ENCODE assay signal across 22 cellular contexts in the genomic region with DNA sequence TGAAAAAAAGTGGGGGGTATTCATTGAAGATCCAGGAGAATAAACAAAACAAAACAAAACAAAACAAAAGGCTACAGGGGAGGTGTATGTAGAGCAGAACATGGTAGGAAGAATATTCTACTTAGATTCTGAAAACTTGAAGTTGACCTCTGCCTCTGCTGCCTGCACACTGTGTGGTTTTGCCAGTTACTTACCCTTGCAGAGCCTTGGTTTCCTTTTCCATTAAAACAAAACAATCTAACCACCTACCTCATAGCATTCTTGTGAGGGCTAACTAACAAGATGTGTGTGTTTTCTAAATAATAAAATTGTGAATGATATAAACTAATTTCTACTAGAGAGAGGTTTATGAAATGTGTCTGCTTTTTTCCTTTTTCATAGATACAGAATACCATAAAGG.
DNase-seq lines count a peak whose midpoint lies in the region; ATAC-seq, FAIRE-seq and TF ChIP-seq lines count a peak whose summit lies in the region.
"Had no signal": no experiment of that assay in that cellular context is flagged by ENCODE, and none has a peak within 500 bp of the region (broad histone marks: within the 10 kb centered on the region; RNA-seq: fewer than 3 reads in every experiment).

No MANE protein-coding gene starts in this region.

- H3K27ac ChIP-seq in right lobe of liver (peak overlapping the region; percentile 62 to 91 (median 90)), HepG2 (ENCODE audit: extremely low read length, insufficient read depth, low read length) (no peak overlapping the region), gastrocnemius medialis (peak overlapping the region; percentile 39 to 62 (median 49)), stomach (peak overlapping the region in 4 of 5 donors; percentile 22 to 76 (median 56))
- H3K27ac ChIP-seq: C4-2B, GM23248 had no signal

- H3K27ac Mint-ChIP-seq in glutamatergic neuron (ENCODE audit: unreplicated experiment): no peak overlapping the region

- H3K9me3 Mint-ChIP-seq in glutamatergic neuron (ENCODE audit: unreplicated experiment): no peaks in the 10 kb centered on the region
- H3K9me3 Mint-ChIP-seq: CD4-positive, alpha-beta memory T cell had no signal

- TF ChIP-seq CTCF in right lobe of liver (IDR thresholded peaks at IDR 0.05) (no peak), HepG2 (CRISPR knock-in tag; IDR thresholded peaks at IDR 0.05) (no peak), gastrocnemius medialis (IDR thresholded peaks at IDR 0.05 in 4 of 5, conservative IDR thresholded peaks at IDR 0.05 in 1 of 5) (no peak), stomach (IDR thresholded peaks at IDR 0.05) (no peak), glutamatergic neuron (IDR thresholded peaks at IDR 0.05; ENCODE audit: partially characterized antibody, unreplicated experiment) (no peak)

- no peak for TF ChIP-seq RAD21 in HepG2 (CRISPR knock-in tag; IDR thresholded peaks at IDR 0.05)

- no peak overlapping the region for H3K9ac ChIP-seq in HepG2 (ENCODE audit: insufficient read depth, low read depth, low read length)
- H3K9ac ChIP-seq: GM23248 had no signal

- CTCF ChIA-PET in HepG2 (lab: Yijun Ruan, JAX; ENCODE audit: low intra/inter-chr PET ratio, low total read pairs): no interaction called here

- H3K27me3 ChIP-seq in right lobe of liver (no peaks in the 10 kb centered on the region), HepG2 (ENCODE audit: control insufficient read depth in 1 of 2, insufficient read depth in 2 of 2, low read length in 2 of 2) (no peaks in the 10 kb centered on the region), gastrocnemius medialis (no peaks in the 10 kb centered on the region), stomach (no peaks in the 10 kb centered on the region)
- H3K27me3 ChIP-seq: BE2C had no signal

- H3K4me1 Mint-ChIP-seq in glutamatergic neuron (ENCODE audit: low read depth, unreplicated experiment): peaks cover 20% of the 10 kb centered on the region

- FAIRE-seq in HepG2 (lab: Jason Lieb, UNC): no peak
- FAIRE-seq: A204.1, D721Med, G401.6, GM12892, H54 had no signal

- no peaks in the 10 kb centered on the region for H3K79me2 ChIP-seq in HepG2 (ENCODE audit: insufficient read depth, low read length)

- H3K9me3 ChIP-seq in right lobe of liver (no peaks in the 10 kb centered on the region), HepG2 (ENCODE audit: low read length) (no peaks in the 10 kb centered on the region), gastrocnemius medialis (no peaks in the 10 kb centered on the region), stomach (no peaks in the 10 kb centered on the region)
- H3K9me3 ChIP-seq: BE2C had no signal

- peaks cover 0 to 51% (median 12%) of the 10 kb centered on the region in 4 donors for H3K4me1 ChIP-seq in right lobe of liver
- H3K4me1 ChIP-seq in HepG2 (ENCODE audit: insufficient read depth, low read length): peaks cover 54% of the 10 kb centered on the region
- H3K4me1 ChIP-seq in gastrocnemius medialis: peaks cover 53 to 59% of the 10 kb centered on the region in 2 donors
- H3K4me1 ChIP-seq in stomach: peaks cover 14 to 69% (median 54%) of the 10 kb centered on the region in 4 donors
- H3K4me1 ChIP-seq: BE2C had no signal

- ATAC-seq in right lobe of liver (no peak), HepG2 (no peak), gastrocnemius medialis (no peak), GM18519 (IDR thresholded peaks at IDR 0.05; ENCODE audit: low FRiP score, unreplicated experiment) (no peak)
- ATAC-seq: HCT116 had no signal

- in situ Hi-C loops in HepG2 (cut with HindIII; ENCODE audit: extremely low pct_ligation_motif_present, low pct_unique_long_range_greater_than_20kb): no loop called here
- in situ Hi-C loops in gastrocnemius medialis (cut with MboI; ENCODE audit: low sequenced_read_pairs in 4 of 4): no loop called here

- POLR2A ChIA-PET in HepG2 (lab: Yijun Ruan, JAX): no interaction called here

- no peaks in the 10 kb centered on the region for H3K36me3 ChIP-seq in right lobe of liver
- H3K36me3 ChIP-seq in HepG2 (replicated peaks in 1 of 2; ENCODE audit: control insufficient read depth in 1 of 2, insufficient read depth in 2 of 2, low read length in 2 of 2): no peaks in the 10 kb centered on the region
- no peaks in the 10 kb centered on the region for H3K36me3 ChIP-seq in gastrocnemius medialis
- H3K36me3 ChIP-seq in stomach: no peaks in the 10 kb centered on the region
- H3K36me3 ChIP-seq: BE2C had no signal

- H4K20me1 ChIP-seq in HepG2 (ENCODE audit: insufficient read depth, low read length): no peaks in the 10 kb centered on the region

- no peak for TF ChIP-seq EP300 in HepG2 (IDR thresholded peaks at IDR 0.05; ENCODE audit: low read depth in 2 of 2, low read length in 2 of 2)
- TF ChIP-seq EP300 in HepG2 (CRISPR knock-in tag; IDR thresholded peaks at IDR 0.05; ENCODE audit: borderline replicate concordance): no peak
- no peak for TF ChIP-seq EP300 in stomach (IDR thresholded peaks at IDR 0.05)

- H3K4me3 Mint-ChIP-seq in glutamatergic neuron (ENCODE audit: unreplicated experiment): no peak overlapping the region
- H3K4me3 Mint-ChIP-seq: CD4-positive, alpha-beta memory T cell had no signal

- no TSS peak for BruUV-seq in HepG2 (replicated peaks; lab: Mats Ljungman, UMichigan)

- no peak overlapping the region for H2AFZ ChIP-seq in HepG2 (ENCODE audit: low read length)
- H2AFZ ChIP-seq: GM23248 had no signal

- H3K4me3 ChIP-seq in right lobe of liver: no peak overlapping the region
- no peak overlapping the region for H3K4me3 ChIP-seq in HepG2 (replicated peaks in 1 of 3; ENCODE audit: insufficient read depth in 1 of 3, low read depth in 2 of 3, low read length in 3 of 3)
- H3K4me3 ChIP-seq in gastrocnemius medialis: no peak overlapping the region
- H3K4me3 ChIP-seq in stomach: no peak overlapping the region
- H3K4me3 ChIP-seq: GM23248 had no signal

- no peaks in the 10 kb centered on the region for H3K36me3 Mint-ChIP-seq in glutamatergic neuron (ENCODE audit: unreplicated experiment)

- DNase-seq in right lobe of liver (no peak), HepG2 (ENCODE audit: low spot score) (no peak), kidney tubule cell (ENCODE audit: low spot score) (peak; percentile 17), gastrocnemius medialis (no peak), stomach (no peak), glutamatergic neuron (no peak), Ammon's horn (ENCODE audit: low spot score) (no peak)
- DNase-seq: BE2C; CD4-positive, alpha-beta memory T cell; DMS153; DMS79 treated with DMSO at 0.1 percent for 48 hours; EL; GM23248; IMR-90 had no signal

- no peak for TF ChIP-seq POLR2A in right lobe of liver (IDR thresholded peaks at IDR 0.05)
- TF ChIP-seq POLR2A in HepG2 (IDR thresholded peaks at IDR 0.05; ENCODE audit: insufficient read depth in 1 of 2, low read depth in 2 of 2, low read length in 2 of 2): no peak
- TF ChIP-seq POLR2A in gastrocnemius medialis (IDR thresholded peaks at IDR 0.05): no peak
- no peak for TF ChIP-seq POLR2A in stomach (IDR thresholded peaks at IDR 0.05)

- no peak overlapping the region for H3K4me2 ChIP-seq in HepG2 (ENCODE audit: low read depth, low read length)

- H3K27me3 Mint-ChIP-seq in glutamatergic neuron (ENCODE audit: unreplicated experiment): no peaks in the 10 kb centered on the region
- H3K27me3 Mint-ChIP-seq: CD4-positive, alpha-beta memory T cell had no signal

- intact Hi-C loops in right lobe of liver (cut with DNase I) (no loop called here), HepG2 (cut with micrococcal nuclease; ENCODE audit: unreplicated experiment) (no loop called here), gastrocnemius medialis (cut with DNase I; ENCODE audit: low total_unique reads) (no loop called here), stomach (cut with DNase I; ENCODE audit: low total_unique reads) (no loop called here)

TF ChIP-seq in HepG2, 621 proteins besides CTCF, POLR2A, EP300 and RAD21:
- TF ChIP-seq HNF4G (IDR thresholded peaks at IDR 0.05; ENCODE audit: borderline replicate concordance, low read depth, low read length): no peak
- no peak for TF ChIP-seq HNF4G (CRISPR knock-in tag; IDR thresholded peaks at IDR 0.05; ENCODE audit: borderline replicate concordance, low read depth)
- TF ChIP-seq TEAD3 (CRISPR knock-in tag; optimal IDR thresholded peaks at IDR 0.05; ENCODE audit: borderline replicate concordance): no peak
- TF ChIP-seq HNRNPL (IDR thresholded peaks at IDR 0.05; ENCODE audit: low read depth, low read length): no peak
- no peak for TF ChIP-seq MED13 (CRISPR knock-in tag; IDR thresholded peaks at IDR 0.05)
- TF ChIP-seq, protein P1, sequence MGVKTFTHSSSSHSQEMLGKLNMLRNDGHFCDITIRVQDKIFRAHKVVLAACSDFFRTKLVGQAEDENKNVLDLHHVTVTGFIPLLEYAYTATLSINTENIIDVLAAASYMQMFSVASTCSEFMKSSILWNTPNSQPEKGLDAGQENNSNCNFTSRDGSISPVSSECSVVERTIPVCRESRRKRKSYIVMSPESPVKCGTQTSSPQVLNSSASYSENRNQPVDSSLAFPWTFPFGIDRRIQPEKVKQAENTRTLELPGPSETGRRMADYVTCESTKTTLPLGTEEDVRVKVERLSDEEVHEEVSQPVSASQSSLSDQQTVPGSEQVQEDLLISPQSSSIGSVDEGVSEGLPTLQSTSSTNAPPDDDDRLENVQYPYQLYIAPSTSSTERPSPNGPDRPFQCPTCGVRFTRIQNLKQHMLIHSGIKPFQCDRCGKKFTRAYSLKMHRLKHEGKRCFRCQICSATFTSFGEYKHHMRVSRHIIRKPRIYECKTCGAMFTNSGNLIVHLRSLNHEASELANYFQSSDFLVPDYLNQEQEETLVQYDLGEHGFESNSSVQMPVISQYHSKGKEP (CRISPR knock-in tag; IDR thresholded peaks at IDR 0.05): no peak
